Comparison of ENCODE assay signal across 9 cellular contexts in genomic region chr17:64357191-64357981, GRCh38. TPM values are rescaled to one million over a fixed set of nuclear protein-coding genes. Genes with fewer than 3 reads are reported as not detected.
DNase-seq lines count a peak whose midpoint lies in the region; ATAC-seq lines count a peak whose summit lies in the region.
"Had no signal": no experiment of that assay in that cellular context is flagged by ENCODE, and none has a peak within 500 bp of the region (broad histone marks: within the 10 kb centered on the region; RNA-seq: fewer than 3 reads in every experiment).

No MANE protein-coding gene starts in this region.

- H3K27me3 ChIP-seq in aorta (ENCODE audit: control insufficient read depth in 1 of 2, insufficient read depth in 2 of 2, low read length in 1 of 2) = peaks cover 0 to 2% of the 10 kb centered on the region in 2 donors

- no peaks in the 10 kb centered on the region for H3K9me3 ChIP-seq in aorta (ENCODE audit: control insufficient read depth, low read length)

- no peaks in the 10 kb centered on the region for H3K36me3 ChIP-seq in aorta (ENCODE audit: control insufficient read depth in 1 of 2, insufficient read depth in 2 of 2, low read length in 1 of 2)

- peak; percentile 33 for ATAC-seq in aorta (ENCODE audit: low FRiP score)
- no peak for ATAC-seq in HG03469 (IDR thresholded peaks at IDR 0.05; ENCODE audit: unreplicated experiment)

- no peak overlapping the region for H3K4me3 ChIP-seq in aorta (ENCODE audit: low read length in 2 of 2)

- intact Hi-C loops in aorta (cut with DNase I) = no loop called here

- no peak overlapping the region for H3K27ac ChIP-seq in aorta (ENCODE audit: low read depth in 1 of 2, low read length in 2 of 2)
- H3K27ac ChIP-seq: KMS-11 had no signal

- WGBS in aorta, 2 donors = 77 to 81% methylated on average over 11 of the region's 11 CpGs

- no peaks in the 10 kb centered on the region for H3K4me1 ChIP-seq in aorta (ENCODE audit: control insufficient read depth in 1 of 2, insufficient read depth in 2 of 2, low read length in 2 of 2)

- peak; percentile 8 to 54 for DNase-seq in NCI-H187 (lab: John Stamatoyannopoulos, UW)
- no peak for DNase-seq in NCI-H187 treated with DMSO at 0.1 percent for 48 hours (lab: John Stamatoyannopoulos, UW)
- DNase-seq in amniotic stem cell (lab: John Stamatoyannopoulos, UW) = peak; percentile 39
- DNase-seq in iPS-NIHi7 (ENCODE audit: extremely low spot score) = peak; percentile 31
- peak; percentile 68 to 76 for DNase-seq in aorta
- DNase-seq in SK-N-DZ (ENCODE audit: low spot score) = no peak
- DNase-seq in activated CD4-positive, alpha-beta T cell treated with anti-CD3 and anti-CD28 coated beads for 1 hour = no peak

RNA-seq across cellular contexts. Expression of gene PECAM1, which starts 33.3 kb away (rescaled TPM):
- 100 to 1,000 TPM; 348 to 424 TPM for total RNA-seq in aorta
- polyA plus RNA-seq in aorta = 10 to 100 TPM in 1 of 2 donors, 1 to 10 TPM in 1; 9.1 to 11.8 TPM
- not detected in 2 replicates for polyA plus RNA-seq in SK-N-DZ (2014; cell fraction: cytosol; rRNA removed)
- polyA plus RNA-seq in SK-N-DZ (2014; cell fraction: nucleus; rRNA removed) = not detected in 2 replicates

Comparison
In these comparisons a context has a peak if more than half of its experiments do, and no peak if none do; other contexts are left out.
1. DNase-seq: peak in NCI-H187 (2 of 2), amniotic stem cell (single experiment), iPS-NIHi7 (single experiment) and aorta (2 of 2); none in NCI-H187 treated with DMSO at 0.1 percent for 48 hours (single experiment), SK-N-DZ (single experiment) and activated CD4-positive, alpha-beta T cell treated with anti-CD3 and anti-CD28 coated beads for 1 hour (single experiment).